Comparison of ENCODE assay signal across 21 cellular contexts in genomic region chr2:156379069-156379468, GRCh38. TPM values are rescaled to one million over a fixed set of nuclear protein-coding genes. Genes with fewer than 3 reads are reported as not detected.
A peak's percentile ranks its signal among the peaks of the same experiment; 100 is the strongest.
DNase-seq lines count a peak whose midpoint lies in the region; ATAC-seq and TF ChIP-seq lines count a peak whose summit lies in the region.
"Had no signal": no experiment of that assay in that cellular context is flagged by ENCODE, and none has a peak within 500 bp of the region (broad histone marks: within the 10 kb centered on the region; RNA-seq: fewer than 3 reads in every experiment).

No MANE protein-coding gene starts in this region.

- H3K27me3 Mint-ChIP-seq in naive B cell (peaks cover 0 to 12% (median 10%) of the 10 kb centered on the region in 3 donors), type B pancreatic cell (no peaks in the 10 kb centered on the region)
- H3K27me3 Mint-ChIP-seq: central memory CD8-positive, alpha-beta T cell had no signal

- intact Hi-C loops in Right ventricle myocardium inferior (cut with DNase I): no loop called here

- ATAC-seq in GM19463 (IDR thresholded peaks at IDR 0.05; ENCODE audit: unreplicated experiment) (peak; percentile 33), HG03039 (IDR thresholded peaks at IDR 0.05; ENCODE audit: unreplicated experiment) (peak; percentile 45), naive B cell (ENCODE audit: low read depth in 2 of 2) (peak; percentile 99 to 100), Right ventricle myocardium inferior (no peak), HG03460 (IDR thresholded peaks at IDR 0.05; ENCODE audit: unreplicated experiment) (no peak)

- H3K9me3 Mint-ChIP-seq in naive B cell (peaks cover 0 to 15% (median 1%) of the 10 kb centered on the region in 7 donors), type B pancreatic cell (no peaks in the 10 kb centered on the region)
- H3K9me3 Mint-ChIP-seq: central memory CD8-positive, alpha-beta T cell; natural killer cell had no signal

- H3K36me3 Mint-ChIP-seq in naive B cell (peaks cover 0 to 8% of the 10 kb centered on the region in 2 donors), type B pancreatic cell (no peaks in the 10 kb centered on the region)
- H3K36me3 Mint-ChIP-seq: natural killer cell had no signal

- no peak for TF ChIP-seq CTCF in type B pancreatic cell (conservative IDR thresholded peaks at IDR 0.05)

- DNase-seq in SIG-M5 treated with dmso at 0.1 percent for 504 hours (lab: John Stamatoyannopoulos, UW; ENCODE audit: unreplicated experiment) (peak; percentile 16), SIG-M5 (lab: John Stamatoyannopoulos, UW) (no peak), naive B cell (peak; percentile 36), Right ventricle myocardium inferior (ENCODE audit: missing footprints) (no peak), type B pancreatic cell (ENCODE audit: extremely low spot score, unreplicated experiment) (no peak)
- DNase-seq: 8988T; activated CD8-positive, alpha-beta memory T cell treated with anti-CD3 and anti-CD28 coated beads for 24 hours; activated effector memory CD4-positive, alpha-beta T cell treated with anti-CD3 and anti-CD28 coated beads, Interleukin-2, amount 50 U/mL, for 16 hours; DMS 273 treated with DMSO at 0.1 percent for 48 hours; effector CD8-positive, alpha-beta T cell; IMR-90; islet precursor cell; natural killer cell; NCI-H1092 treated with DMSO at 0.1 percent for 48 hours; NCI-H2171; NCI-H774; upper lobe of left lung had no signal

- H3K4me1 Mint-ChIP-seq in naive B cell: peaks cover 4 to 9% (median 4%) of the 10 kb centered on the region in 3 donors
- peaks cover 7% of the 10 kb centered on the region for H3K4me1 Mint-ChIP-seq in type B pancreatic cell (ENCODE audit: unreplicated experiment)
- H3K4me1 Mint-ChIP-seq: central memory CD8-positive, alpha-beta T cell had no signal

- H3K4me3 Mint-ChIP-seq in naive B cell (no peak overlapping the region), type B pancreatic cell (no peak overlapping the region)
- H3K4me3 Mint-ChIP-seq: central memory CD8-positive, alpha-beta T cell; natural killer cell had no signal

- H3K27ac Mint-ChIP-seq in naive B cell (peak overlapping the region in 2 of 6 donors; percentile 17 to 34), type B pancreatic cell (no peak overlapping the region)
- H3K27ac Mint-ChIP-seq: natural killer cell had no signal

RNA-seq across cellular contexts. Expression of gene NR4A2, which starts 46.5 kb away (rescaled TPM):
- polyA plus RNA-seq in naive B cell (ENCODE audit: low read depth in 6 of 6): 10 to 100 TPM; 39.7 to 95.8 (median 56.0) TPM
- total RNA-seq in Right ventricle myocardium inferior: 1.6 TPM
- 4.4 and 11.0 TPM in 2 replicates for total RNA-seq in type B pancreatic cell (ENCODE audit: low replicate concordance)

RNA-seq across cellular contexts. Expression of gene GPD2, which starts 57.1 kb away (rescaled TPM):
- polyA plus RNA-seq in naive B cell (ENCODE audit: low read depth in 6 of 6): 10 to 100 TPM in 1 of 6 donors, 1 to 10 TPM in 5; 5.8 to 11.4 (median 7.5) TPM
- total RNA-seq in Right ventricle myocardium inferior (18.7 TPM), type B pancreatic cell (ENCODE audit: low replicate concordance) (25.3 and 56.3 TPM in 2 replicates)

Comparison
In these comparisons a context has a peak if more than half of its experiments do, and no peak if none do; other contexts are left out.
1. DNase-seq: peak in SIG-M5 treated with dmso at 0.1 percent for 504 hours (single experiment) and naive B cell (single experiment); none in SIG-M5 (single experiment), Right ventricle myocardium inferior (single experiment) and type B pancreatic cell (single experiment).
2. ATAC-seq: peak in GM19463 (single experiment), HG03039 (single experiment) and naive B cell (2 of 2); none in Right ventricle myocardium inferior (single experiment) and HG03460 (single experiment).